8 cellular contexts compared by ENCODE assay signal in genomic region chr13:52405767-52406494, GRCh38. TPM values are rescaled to one million over a fixed set of nuclear protein-coding genes. Genes with fewer than 3 reads are reported as not detected.
DNase-seq lines count a peak whose midpoint lies in the region; ATAC-seq and TF ChIP-seq lines count a peak whose summit lies in the region.

Gene THSD1, minus strand, starts transcription at chr13:52406172. Its CDS starts 3,572 bp downstream, at chr13:52402600.

- under 1% methylated on average over 68 of the region's 68 CpGs for WGBS in right cardiac atrium

- intact Hi-C loops in ascending aorta (cut with DNase I) = no loop called here
- intact Hi-C loops in right cardiac atrium (cut with DNase I) = no loop called here

- peak within 1 kb of the TSS; percentile 98 for H3K4me2 ChIP-seq in BLaER1

- H4K20me1 ChIP-seq in BLaER1 = no peaks in the 10 kb centered on the region

- H3K9ac ChIP-seq in BLaER1 = peak within 1 kb of the TSS; percentile 62
- no peak within 1 kb of the TSS for H3K9ac ChIP-seq in rectal smooth muscle tissue (ENCODE audit: low read length)

- peaks cover 33% of the 10 kb centered on the region for H3K36me3 ChIP-seq in BLaER1
- no peaks in the 10 kb centered on the region for H3K36me3 ChIP-seq in ascending aorta
- no peaks in the 10 kb centered on the region for H3K36me3 ChIP-seq in rectal smooth muscle tissue (ENCODE audit: control insufficient read depth, insufficient read depth, low read length)

- TF ChIP-seq CTCF in ascending aorta (IDR thresholded peaks at IDR 0.05) = no peak

- peaks cover 49% of the 10 kb centered on the region for H3K4me1 ChIP-seq in BLaER1
- peaks cover 0 to 3% of the 10 kb centered on the region in 2 donors for H3K4me1 ChIP-seq in ascending aorta
- no peaks in the 10 kb centered on the region for H3K4me1 ChIP-seq in right cardiac atrium (ENCODE audit: control insufficient read depth, insufficient read depth, low read length)
- peaks cover 4% of the 10 kb centered on the region for H3K4me1 ChIP-seq in rectal smooth muscle tissue (ENCODE audit: control insufficient read depth, insufficient read depth, low read length)

- H3K9me3 ChIP-seq in BLaER1 (peaks cover 13% of the 10 kb centered on the region; the same call in 1 of the 2 replicates), ascending aorta (no peaks in the 10 kb centered on the region), right cardiac atrium (ENCODE audit: control insufficient read depth, low read length) (no peaks in the 10 kb centered on the region)

- H3K4me3 ChIP-seq in BLaER1 = peak within 1 kb of the TSS; percentile 67
- H3K4me3 ChIP-seq in ascending aorta = peak within 1 kb of the TSS; percentile 54 to 67
- H3K4me3 ChIP-seq in right cardiac atrium (ENCODE audit: low read length) = peak within 1 kb of the TSS; percentile 38
- H3K4me3 ChIP-seq in rectal smooth muscle tissue (ENCODE audit: low read length) = peak within 1 kb of the TSS; percentile 32

- 0 out of 2 replicates have a peak within 1 kb of the TSS, but pooled peaks have one; percentile 27 for H3K27ac ChIP-seq in BLaER1
- no peak within 1 kb of the TSS for H3K27ac ChIP-seq in ascending aorta
- peak within 1 kb of the TSS; percentile 19 for H3K27ac ChIP-seq in right cardiac atrium (ENCODE audit: low read length)
- H3K27ac ChIP-seq in rectal smooth muscle tissue (ENCODE audit: low read depth, low read length) = no peak within 1 kb of the TSS

- peaks cover 28% of the 10 kb centered on the region for H3K27me3 ChIP-seq in BLaER1
- no peaks in the 10 kb centered on the region for H3K27me3 ChIP-seq in ascending aorta
- H3K27me3 ChIP-seq in right cardiac atrium (ENCODE audit: control insufficient read depth, insufficient read depth) = no peaks in the 10 kb centered on the region
- H3K27me3 ChIP-seq in rectal smooth muscle tissue (ENCODE audit: control insufficient read depth, insufficient read depth, low read length) = no peaks in the 10 kb centered on the region

- DNase-seq in NCI-H526 (lab: John Stamatoyannopoulos, UW) (peak; percentile 46 to 79), ascending aorta (ENCODE audit: low spot score in 2 of 2) (peak in 1 of 2 donors; percentile 77), right cardiac atrium (peak; percentile 85 to 93 (median 93)), cerebellar nuclear complex (lab: John Stamatoyannopoulos, UW) (no peak)

- peak; percentile 50 for ATAC-seq in GM18909 (IDR thresholded peaks at IDR 0.05; ENCODE audit: poor library complexity, unreplicated experiment)
- ATAC-seq in right cardiac atrium = peak; percentile 96 to 98
- ATAC-seq in HG02623 (IDR thresholded peaks at IDR 0.05; ENCODE audit: unreplicated experiment) = no peak

RNA-seq across cellular contexts. Expression of gene THSD1, which starts in this region (rescaled TPM):
- total RNA-seq in ascending aorta (27.4 TPM), right cardiac atrium (1 to 10 TPM; 5.4 to 7.0 (median 6.2) TPM)
- 3.9 TPM for polyA plus RNA-seq in right cardiac atrium

Comparison
In these comparisons a context has a peak if more than half of its experiments do, and no peak if none do; other contexts are left out.
1. H3K27ac ChIP-seq: peak in BLaER1 (single experiment) and right cardiac atrium (single experiment); none in ascending aorta (0 of 2) and rectal smooth muscle tissue (single experiment).
2. DNase-seq: peak in NCI-H526 (2 of 2) and right cardiac atrium (3 of 3); none in cerebellar nuclear complex (0 of 2).
3. Peak in every context shown above with its lines, with median percentiles within 50 percentile points of each other: H3K4me3 ChIP-seq.